ENCODE assay signal across 1 cellular context in genomic region chr7:143395187-143396149, GRCh38.
TF ChIP-seq lines count a peak whose summit lies in the region.

No MANE protein-coding gene starts in this region.

TF ChIP-seq in IMR-90, 13 proteins besides CTCF, POLR2A, EP300 and RAD21 (continued from another document):
- no peak for TF ChIP-seq CHD1 (IDR thresholded peaks at IDR 0.05; ENCODE audit: low read depth, low read length)
- TF ChIP-seq RFX5 (IDR thresholded peaks at IDR 0.05; ENCODE audit: low read depth, low read length) = no peak
